Comparison of ENCODE assay signal across 8 cellular contexts in genomic region chr12:53300187-53300586, GRCh38. TPM values are rescaled to one million over a fixed set of nuclear protein-coding genes. Genes with fewer than 3 reads are reported as not detected.
DNase-seq lines count a peak whose midpoint lies in the region; ATAC-seq and TF ChIP-seq lines count a peak whose summit lies in the region.

No MANE protein-coding gene starts in this region.

- no peaks in the 10 kb centered on the region for H3K9me3 Mint-ChIP-seq in endothelial cell (ENCODE audit: unreplicated experiment)

- peaks cover 35% of the 10 kb centered on the region for H3K36me3 Mint-ChIP-seq in endothelial cell (ENCODE audit: low read depth, unreplicated experiment)

- H3K27ac Mint-ChIP-seq in endothelial cell (ENCODE audit: unreplicated experiment), result peak overlapping the region; percentile 93

- peaks cover 19% of the 10 kb centered on the region for H3K27me3 Mint-ChIP-seq in endothelial cell (ENCODE audit: unreplicated experiment)

- no peak for TF ChIP-seq CTCF in endothelial cell (IDR thresholded peaks at IDR 0.05; ENCODE audit: unreplicated experiment)

- H3K4me3 Mint-ChIP-seq in endothelial cell (ENCODE audit: unreplicated experiment), result peak overlapping the region; percentile 92

- peak; percentile 47 for DNase-seq in DMS53 (lab: John Stamatoyannopoulos, UW)
- DNase-seq in DMS53 treated with DMSO at 0.1 percent for 48 hours (lab: John Stamatoyannopoulos, UW; ENCODE audit: unreplicated experiment), result no peak
- peak; percentile 23 for DNase-seq in RPMI8226
- no peak for DNase-seq in endothelial cell (ENCODE audit: low spot score)
- peak; percentile 31 for DNase-seq in non-pigmented ciliary epithelial cell (ENCODE audit: low read depth)
- DNase-seq in NCI-H2029 (lab: John Stamatoyannopoulos, UW), result no peak
- DNase-seq in iPS-NIHi11 (ENCODE audit: low spot score), result no peak

- no peak for ATAC-seq in HG02642 (IDR thresholded peaks at IDR 0.05; ENCODE audit: poor library complexity, unreplicated experiment)

- H3K4me1 Mint-ChIP-seq in endothelial cell (ENCODE audit: unreplicated experiment), result peaks cover 31% of the 10 kb centered on the region

RNA-seq across cellular contexts. Expression of gene MYG1, which starts 0.7 kb away (rescaled TPM):
- 55.3 TPM for total RNA-seq in endothelial cell (ENCODE audit: unreplicated experiment)

RNA-seq across cellular contexts. Expression of gene PFDN5, which starts 4.8 kb away (rescaled TPM):
- total RNA-seq in endothelial cell (ENCODE audit: unreplicated experiment), result 444 TPM

RNA-seq across cellular contexts. Expression of gene AAAS, which starts 21.2 kb away (rescaled TPM):
- 56.2 TPM for total RNA-seq in endothelial cell (ENCODE audit: unreplicated experiment)

RNA-seq across cellular contexts. Expression of gene ESPL1, which starts 32.1 kb away (rescaled TPM):
- 11.8 TPM for total RNA-seq in endothelial cell (ENCODE audit: unreplicated experiment)

RNA-seq across cellular contexts. Expression of gene SP7, which starts 36.0 kb away (rescaled TPM):
- total RNA-seq in endothelial cell (ENCODE audit: unreplicated experiment), result 3.6 TPM

Comparison
In these comparisons a context has a peak if more than half of its experiments do, and no peak if none do; other contexts are left out.
1. DNase-seq: peak in DMS53 (single experiment), RPMI8226 (single experiment) and non-pigmented ciliary epithelial cell (single experiment); none in DMS53 treated with DMSO at 0.1 percent for 48 hours (single experiment), endothelial cell (single experiment), NCI-H2029 (single experiment) and iPS-NIHi11 (single experiment).